17 cellular contexts compared by ENCODE assay signal in the genomic region with DNA sequence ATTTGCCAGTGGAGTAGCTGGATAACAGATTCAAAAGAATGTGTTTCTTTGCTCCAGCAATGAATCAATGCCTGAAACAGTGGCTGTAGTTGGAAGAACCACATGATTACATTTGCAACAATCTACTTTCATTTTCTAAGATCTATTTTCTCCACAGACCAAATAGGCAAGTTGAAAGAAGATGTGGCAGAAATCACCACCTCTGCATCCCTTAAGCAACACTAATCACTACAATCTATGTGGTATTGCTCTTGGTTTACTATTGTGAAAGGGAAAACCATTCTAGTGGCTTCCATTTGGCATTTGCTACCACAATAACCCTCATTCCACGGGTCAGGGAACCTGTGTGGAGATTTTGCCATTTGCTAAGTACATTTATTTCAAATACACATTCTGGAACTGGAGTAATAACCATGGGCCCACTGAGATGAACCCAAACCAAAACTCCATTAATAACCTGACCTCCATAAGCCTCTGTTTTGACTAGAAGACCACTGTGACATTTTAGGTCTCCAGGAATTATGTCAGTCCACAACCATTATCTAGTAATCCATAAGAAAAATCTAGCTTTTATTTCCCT.
A peak's percentile ranks its signal among the peaks of the same experiment; 100 is the strongest.
DNase-seq lines count a peak whose midpoint lies in the region; ATAC-seq and TF ChIP-seq lines count a peak whose summit lies in the region.
"Had no signal": no experiment of that assay in that cellular context is flagged by ENCODE, and none has a peak within 500 bp of the region (broad histone marks: within the 10 kb centered on the region; RNA-seq: fewer than 3 reads in every experiment).

No MANE protein-coding gene starts in this region.

- TF ChIP-seq CTCF in HFFc6 (IDR thresholded peaks at IDR 0.05) = no peak
- no peak for TF ChIP-seq CTCF in Calu3 (IDR thresholded peaks at IDR 0.05; ENCODE audit: unreplicated experiment)

- H3K27me3 Mint-ChIP-seq in HFFc6 (ENCODE audit: insufficient read depth) = peaks cover 6% of the 10 kb centered on the region; the same call in 1 of the 2 replicates
- no peaks in the 10 kb centered on the region for H3K27me3 Mint-ChIP-seq in Calu3 (ENCODE audit: unreplicated experiment)

- H3K27ac Mint-ChIP-seq in HFFc6 (no peak overlapping the region), Calu3 (ENCODE audit: unreplicated experiment) (no peak overlapping the region)
- H3K27ac Mint-ChIP-seq: GM23338 had no signal

- H3K4me1 Mint-ChIP-seq in HFFc6 (ENCODE audit: low read depth) = no peaks in the 10 kb centered on the region
- H3K4me1 Mint-ChIP-seq in Calu3 (ENCODE audit: low read depth, unreplicated experiment) = no peaks in the 10 kb centered on the region
- H3K4me1 Mint-ChIP-seq: GM23338 had no signal

- H3K4me3 Mint-ChIP-seq in HFFc6 = peak overlapping the region; percentile 28; the same call in 1 of the 2 replicates
- no peak overlapping the region for H3K4me3 Mint-ChIP-seq in Calu3 (ENCODE audit: low read depth, unreplicated experiment)
- H3K4me3 Mint-ChIP-seq: GM23338 had no signal

- intact Hi-C loops in Calu3 (cut with micrococcal nuclease; ENCODE audit: unreplicated experiment) = no loop called here

- H3K36me3 Mint-ChIP-seq in HFFc6 (ENCODE audit: low read depth) = no peaks in the 10 kb centered on the region
- no peaks in the 10 kb centered on the region for H3K36me3 Mint-ChIP-seq in Calu3 (ENCODE audit: insufficient read depth, unreplicated experiment)

- BruUV-seq in Calu3 (replicated peaks; lab: Mats Ljungman, UMichigan) = no TSS peak

- CTCF ChIA-PET in Calu3 (lab: Charles Lee) = interaction anchor here (0.6 to 0.8 kb wide), 2 partner anchors 24 to 62 kb away, joined by 3 read pairs; no protein-coding TSS in a partner anchor

- H3K9me3 Mint-ChIP-seq in HFFc6 (no peaks in the 10 kb centered on the region), Calu3 (ENCODE audit: low read depth, unreplicated experiment) (no peaks in the 10 kb centered on the region)
- H3K9me3 Mint-ChIP-seq: GM23338 had no signal

- DNase-seq in AG20443 (ENCODE audit: low spot score) = peak; percentile 24
- DNase-seq in HFFc6 = no peak
- peak; percentile 34 for DNase-seq in SKM-1 treated with dmso at 0.1 percent for 144 hours (lab: John Stamatoyannopoulos, UW; ENCODE audit: unreplicated experiment)
- peak; percentile 7 for DNase-seq in kidney tubule cell (ENCODE audit: low spot score)
- no peak for DNase-seq in Calu3
- no peak for DNase-seq in iPS-NIHi11 (ENCODE audit: low spot score)
- DNase-seq in activated gamma-delta T cell treated with Interleukin-2 at 50 U/mL for 16 hours = no peak
- DNase-seq: activated CD4-positive, alpha-beta T cell treated with anti-CD3 and anti-CD28 coated beads, Interleukin-2, amount 50 U/mL, for 48 hours; activated effector memory CD4-positive, alpha-beta T cell treated with Interleukin-2 at 50 U/mL for 16 hours; effector memory CD4-positive, alpha-beta T cell; NCI-H2029 treated with DMSO at 0.1 percent for 48 hours; NCI-H774; SHP77 treated with DMSO at 0.1 percent for 48 hours; T-helper 9 cell; thyroid gland had no signal

- no peak for ATAC-seq in GM21717 (IDR thresholded peaks at IDR 0.05; ENCODE audit: unreplicated experiment)
- ATAC-seq: GM23338 had no signal

Comparison
In these comparisons a context has a peak if more than half of its experiments do, and no peak if none do; other contexts are left out.
1. DNase-seq: peak in AG20443 (single experiment), SKM-1 treated with dmso at 0.1 percent for 144 hours (single experiment) and kidney tubule cell (single experiment); none in HFFc6 (single experiment), Calu3 (single experiment), iPS-NIHi11 (single experiment) and activated gamma-delta T cell treated with Interleukin-2 at 50 U/mL for 16 hours (single experiment).